Comparison of ENCODE assay signal across 16 cellular contexts in genomic region chr21:36350282-36350910, GRCh38. TPM values are rescaled to one million over a fixed set of nuclear protein-coding genes. Genes with fewer than 3 reads are reported as not detected.
DNase-seq lines count a peak whose midpoint lies in the region; ATAC-seq and TF ChIP-seq lines count a peak whose summit lies in the region.
"Had no signal": no experiment of that assay in that cellular context is flagged by ENCODE, and none has a peak within 500 bp of the region (broad histone marks: within the 10 kb centered on the region; RNA-seq: fewer than 3 reads in every experiment).

No MANE protein-coding gene starts in this region.

- H3K4me3 ChIP-seq in esophagus muscularis mucosa, result no peak overlapping the region
- H3K4me3 ChIP-seq: BLaER1 treated with 17β-estradiol and CSF1 and Interleukin-3, amounts not matched to agents 10 nM and 100 nM; gastroesophageal sphincter had no signal

- no peaks in the 10 kb centered on the region for H3K27me3 Mint-ChIP-seq in CD14-positive monocyte (ENCODE audit: low read depth in 3 of 3)
- H3K27me3 Mint-ChIP-seq in endothelial cell (ENCODE audit: unreplicated experiment), result peaks cover under 1% of the 10 kb centered on the region
- no peaks in the 10 kb centered on the region for H3K27me3 Mint-ChIP-seq in nephron (ENCODE audit: low read depth)
- H3K27me3 Mint-ChIP-seq: activated CD4-positive, alpha-beta memory T cell treated with anti-CD3 and anti-CD28 coated beads, Interleukin-2, amount 10 ng/mL, durations not matched to agents 7 days and 5 days had no signal

- H3K9me3 Mint-ChIP-seq in CD14-positive monocyte, result no peaks in the 10 kb centered on the region
- no peaks in the 10 kb centered on the region for H3K9me3 Mint-ChIP-seq in endothelial cell (ENCODE audit: unreplicated experiment)
- no peaks in the 10 kb centered on the region for H3K9me3 Mint-ChIP-seq in nephron
- H3K9me3 Mint-ChIP-seq: activated CD4-positive, alpha-beta memory T cell treated with anti-CD3 and anti-CD28 coated beads, Interleukin-2, amount 10 ng/mL, durations not matched to agents 7 days and 5 days; immature natural killer cell had no signal

- ATAC-seq in GM21381 (IDR thresholded peaks at IDR 0.05; ENCODE audit: unreplicated experiment) (no peak), GM19397 (IDR thresholded peaks at IDR 0.05; ENCODE audit: unreplicated experiment) (no peak)
- ATAC-seq: gastroesophageal sphincter had no signal

- H3K27me3 ChIP-seq in esophagus muscularis mucosa, result no peaks in the 10 kb centered on the region
- H3K27me3 ChIP-seq: BLaER1 treated with 17β-estradiol and CSF1 and Interleukin-3, amounts not matched to agents 10 nM and 100 nM; gastroesophageal sphincter had no signal

- DNase-seq in CD14-positive monocyte (ENCODE audit: low spot score) (no peak), M059J (ENCODE audit: low read depth) (peak; percentile 66), endothelial cell (ENCODE audit: low spot score) (no peak), T-helper 9 cell (no peak), esophagus muscularis mucosa (ENCODE audit: extremely low spot score) (no peak)
- DNase-seq: activated CD4-positive, alpha-beta memory T cell treated with anti-CD3 and anti-CD28 coated beads, Interleukin-2, amount 10 ng/mL, durations not matched to agents 7 days and 5 days; anterior cingulate cortex; immature natural killer cell; NCI-H2081 treated with DMSO at 0.1 percent for 48 hours; SHP77 treated with DMSO at 0.1 percent for 48 hours had no signal

- no peaks in the 10 kb centered on the region for H3K4me1 ChIP-seq in esophagus muscularis mucosa
- H3K4me1 ChIP-seq: BLaER1 treated with 17β-estradiol and CSF1 and Interleukin-3, amounts not matched to agents 10 nM and 100 nM; gastroesophageal sphincter; parathyroid adenoma had no signal

- no peak for TF ChIP-seq EP300 in esophagus muscularis mucosa (IDR thresholded peaks at IDR 0.05)

- H3K27ac Mint-ChIP-seq in CD14-positive monocyte (peak overlapping the region in 4 of 7 donors; percentile 9 to 31 (median 27)), endothelial cell (ENCODE audit: unreplicated experiment) (no peak overlapping the region), nephron (peak overlapping the region in 2 of 3 experiments; percentile 5 to 54)
- H3K27ac Mint-ChIP-seq: activated CD4-positive, alpha-beta memory T cell treated with anti-CD3 and anti-CD28 coated beads, Interleukin-2, amount 10 ng/mL, durations not matched to agents 7 days and 5 days had no signal

- no peak overlapping the region for H3K4me3 Mint-ChIP-seq in CD14-positive monocyte
- H3K4me3 Mint-ChIP-seq in endothelial cell (ENCODE audit: unreplicated experiment), result peak overlapping the region; percentile 18
- no peak overlapping the region for H3K4me3 Mint-ChIP-seq in nephron
- H3K4me3 Mint-ChIP-seq: activated CD4-positive, alpha-beta memory T cell treated with anti-CD3 and anti-CD28 coated beads, Interleukin-2, amount 10 ng/mL, durations not matched to agents 7 days and 5 days; immature natural killer cell had no signal

- H3K36me3 Mint-ChIP-seq in CD14-positive monocyte, result peaks cover 75 to 84% of the 10 kb centered on the region in 2 donors
- H3K36me3 Mint-ChIP-seq in endothelial cell (ENCODE audit: low read depth, unreplicated experiment), result peaks cover 23% of the 10 kb centered on the region
- peaks cover 69% of the 10 kb centered on the region for H3K36me3 Mint-ChIP-seq in nephron (ENCODE audit: low read depth)

- TF ChIP-seq CTCF in CD14-positive monocyte (IDR thresholded peaks at IDR 0.05) (no peak), endothelial cell (IDR thresholded peaks at IDR 0.05; ENCODE audit: unreplicated experiment) (no peak), nephron (IDR thresholded peaks at IDR 0.05; ENCODE audit: unreplicated experiment in 3 of 3) (no peak), esophagus muscularis mucosa (IDR thresholded peaks at IDR 0.05) (no peak)

- 92% methylated on average over 11 of the region's 11 CpGs for WGBS in esophagus muscularis mucosa

- H3K9me3 ChIP-seq in esophagus muscularis mucosa, result no peaks in the 10 kb centered on the region
- H3K9me3 ChIP-seq: BLaER1 treated with 17β-estradiol and CSF1 and Interleukin-3, amounts not matched to agents 10 nM and 100 nM; gastroesophageal sphincter had no signal

- no peaks in the 10 kb centered on the region for H3K4me1 Mint-ChIP-seq in CD14-positive monocyte
- no peaks in the 10 kb centered on the region for H3K4me1 Mint-ChIP-seq in endothelial cell (ENCODE audit: unreplicated experiment)
- H3K4me1 Mint-ChIP-seq in nephron, result no peaks in the 10 kb centered on the region

- intact Hi-C loops in CD14-positive monocyte (cut with micrococcal nuclease), result no loop called here
- intact Hi-C loops in esophagus muscularis mucosa (cut with DNase I), result no loop called here

- no peak overlapping the region for H3K27ac ChIP-seq in esophagus muscularis mucosa (replicated peaks in 1 of 4)
- H3K27ac ChIP-seq: BLaER1 treated with 17β-estradiol and CSF1 and Interleukin-3, amounts not matched to agents 10 nM and 100 nM; gastroesophageal sphincter; parathyroid adenoma had no signal

- no peak for TF ChIP-seq POLR2A in esophagus muscularis mucosa (IDR thresholded peaks at IDR 0.05; ENCODE audit: low read depth)

- H3K36me3 ChIP-seq in esophagus muscularis mucosa, result peaks cover 21 to 100% (median 75%) of the 10 kb centered on the region in 4 donors

RNA-seq across cellular contexts. Expression of gene MORC3, which starts 30.4 kb away (rescaled TPM):
- 10 to 100 TPM; 16.3 to 27.6 TPM for polyA plus RNA-seq in CD14-positive monocyte
- 25.9 and 35.2 TPM in 2 replicates for total RNA-seq in M059J (2014; rRNA removed; shearing (Covaris generic))
- total RNA-seq in endothelial cell (ENCODE audit: unreplicated experiment) (43.0 TPM), esophagus muscularis mucosa (10 to 100 TPM; 32.0 to 41.9 (median 39.2) TPM)

RNA-seq across cellular contexts. Expression of gene CHAF1B, which starts 34.8 kb away (rescaled TPM):
- polyA plus RNA-seq in CD14-positive monocyte, result not detected
- 14.4 and 21.4 TPM in 2 replicates for total RNA-seq in M059J (2014; rRNA removed; shearing (Covaris generic))
- total RNA-seq in endothelial cell (ENCODE audit: unreplicated experiment), result 6.2 TPM
- 1 to 10 TPM in 2 of 4 donors, under 1 TPM in 2; 0.83 to 1.6 (median 1.2) TPM for total RNA-seq in esophagus muscularis mucosa
